In the genomic region with DNA sequence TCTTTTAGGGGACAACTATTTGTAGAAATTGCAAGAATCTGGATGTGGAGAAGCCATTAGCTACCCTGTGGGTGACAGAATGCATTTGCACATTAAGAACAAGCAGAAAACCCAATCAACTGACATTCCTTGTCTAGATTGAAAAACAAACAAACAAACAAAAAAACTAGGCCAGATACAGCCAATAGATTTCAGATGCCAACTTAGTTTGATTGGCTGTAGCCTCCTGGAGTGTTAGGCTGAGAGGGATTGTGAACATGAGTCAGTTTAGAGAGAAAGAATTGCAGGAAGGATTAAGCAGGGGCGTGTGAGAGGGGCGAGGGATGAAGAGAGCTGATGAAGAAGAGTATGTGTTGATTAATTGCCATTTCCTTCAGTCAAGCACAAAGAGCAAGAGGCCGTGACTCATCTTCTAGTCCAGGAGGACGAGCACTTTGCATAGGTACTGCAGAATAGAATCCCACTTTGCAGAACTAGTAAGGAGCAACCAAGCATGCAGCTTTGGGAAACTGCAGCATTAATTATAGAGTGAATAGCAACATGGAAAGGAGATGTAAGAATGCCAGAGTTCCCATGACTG, we compare ENCODE assay signal across 10 cellular contexts.
"Had no signal": no experiment of that assay in that cellular context is flagged by ENCODE, and none has a peak within 500 bp of the region (broad histone marks: within the 10 kb centered on the region; RNA-seq: fewer than 3 reads in every experiment).

No MANE protein-coding gene starts in this region.

- H3K4me3 ChIP-seq: sigmoid colon, spleen, stomach had no signal

- H3K27me3 ChIP-seq: sigmoid colon, spleen, stomach had no signal

- H3K36me3 ChIP-seq: sigmoid colon, spleen, stomach had no signal

- H3K9me3 Mint-ChIP-seq: nephron had no signal

- H3K4me1 ChIP-seq: stomach had no signal

- H3K4me1 Mint-ChIP-seq: nephron had no signal

- H3K27ac ChIP-seq: sigmoid colon, spleen, stomach had no signal

- DNase-seq: activated CD4-positive, alpha-beta T cell treated with anti-CD3 and anti-CD28 coated beads, Interleukin-2, amount 50 U/mL, for 1 hour; activated CD8-positive, alpha-beta memory T cell treated with anti-CD3 and anti-CD28 coated beads for 24 hours; activated naive CD4-positive, alpha-beta T cell; aorta; left ventricle myocardium superior; sigmoid colon; spleen; stomach had no signal

- H3K9me3 ChIP-seq: sigmoid colon, spleen, stomach had no signal

- ATAC-seq: activated CD4-positive, CD25-positive, alpha-beta regulatory T cell treated with anti-CD3 and anti-CD28 coated beads, Interleukin-2, amount 50 U/mL, for 24 hours; left ventricle myocardium superior had no signal

- H3K27ac Mint-ChIP-seq: nephron had no signal

- H3K4me3 Mint-ChIP-seq: nephron had no signal
